In genomic region chr10:69239106-69239505, GRCh38 we compare ENCODE assay signal across 1 cellular context.
TF ChIP-seq lines count a peak whose summit lies in the region.

No MANE protein-coding gene starts in this region.

TF ChIP-seq in endothelial cell of umbilical vein, 7 proteins besides CTCF, POLR2A, EP300 and RAD21:
- no peak for TF ChIP-seq POLR2AphosphoS5 (IDR thresholded peaks at IDR 0.05; ENCODE audit: insufficient read depth, low read depth, low read length)
- TF ChIP-seq MAX (IDR thresholded peaks at IDR 0.05; ENCODE audit: insufficient read depth, insufficient read length) = no peak
- no peak for TF ChIP-seq JUN (IDR thresholded peaks at IDR 0.05; ENCODE audit: borderline replicate concordance, insufficient read depth, insufficient read length, low read depth)
- no peak for TF ChIP-seq FOS (IDR thresholded peaks at IDR 0.05; ENCODE audit: borderline replicate concordance, insufficient read depth, low read length)
